ENCODE assay signal across 1 cellular context in genomic region chr1:119893827-119894700, GRCh38.
TF ChIP-seq lines count a peak whose summit lies in the region.

No MANE protein-coding gene starts in this region.

TF ChIP-seq in HepG2, 621 proteins besides CTCF, POLR2A, EP300 and RAD21 (continued from another document):
- no peak for TF ChIP-seq CEBPZ (IDR thresholded peaks at IDR 0.05; ENCODE audit: low read length)
- peak; percentile 28; the same call in 1 of the 2 replicates for TF ChIP-seq PHF21A (CRISPR knock-in tag; IDR thresholded peaks at IDR 0.05)
- TF ChIP-seq ZFP90 (CRISPR knock-in tag; IDR thresholded peaks at IDR 0.05; ENCODE audit: borderline replicate concordance): no peak
